ENCODE assay signal across 32 cellular contexts in the genomic region with DNA sequence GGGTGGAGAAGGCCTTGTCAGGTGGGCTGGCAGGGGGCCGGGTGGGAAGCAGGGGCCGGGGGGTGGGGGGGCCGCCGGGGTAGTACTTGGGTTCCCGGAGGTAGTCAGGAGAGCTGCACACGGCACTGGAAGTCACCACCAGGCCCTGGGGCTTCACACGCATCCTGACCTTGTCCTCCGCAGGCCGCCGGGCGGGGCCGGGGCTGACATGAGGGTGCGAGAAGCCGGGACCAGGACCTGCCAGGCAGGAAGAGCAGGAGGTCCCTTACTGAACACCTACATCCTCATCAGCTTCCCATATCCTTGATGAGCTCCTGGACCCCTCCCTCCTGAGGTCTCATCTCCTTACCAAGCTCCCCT.
"Had no signal": no experiment of that assay in that cellular context is flagged by ENCODE, and none has a peak within 500 bp of the region (broad histone marks: within the 10 kb centered on the region; RNA-seq: fewer than 3 reads in every experiment).

No MANE protein-coding gene starts in this region.

- H3K27me3 Mint-ChIP-seq: activated B cell treated with CpG ODN at 0.5 μM for 24 hours; activated CD8-positive, alpha-beta T cell treated with anti-CD3 and anti-CD28 coated beads for 36 hours; activated naive CD8-positive, alpha-beta T cell; activated T-helper 17 cell treated with anti-CD3 and anti-CD28 coated beads, Interleukin-2, amount 50 U/mL, for 72 hours; central memory CD8-positive, alpha-beta T cell; dendritic cell treated with granulocyte-macrophage colony-stimulating factor and Interleukin-4, amounts not matched to agents 40 ng/mL and 50 ng/mL, for 4 days; T-helper 17 cell had no signal

- DNase-seq: activated B cell treated with CpG ODN at 0.5 μM for 24 hours; activated CD4-positive, alpha-beta T cell treated with anti-CD3 and anti-CD28 coated beads for 48 hours; activated CD4-positive, alpha-beta T cell treated with anti-CD3 and anti-CD28 coated beads, Interleukin-2, amount 50 U/mL, for 1 hour; activated CD4-positive, alpha-beta T cell treated with anti-CD3 and anti-CD28 coated beads, Interleukin-2, amount 50 U/mL, for 48 hours; activated CD8-positive, alpha-beta memory T cell treated with anti-CD3 and anti-CD28 coated beads for 24 hours; activated CD8-positive, alpha-beta T cell treated with anti-CD3 and anti-CD28 coated beads for 36 hours; activated effector memory CD4-positive, alpha-beta T cell treated with Interleukin-2 at 50 U/mL for 16 hours; activated gamma-delta T cell treated with Interleukin-2 at 50 U/mL for 16 hours; activated naive CD4-positive, alpha-beta T cell treated with anti-CD3 and anti-CD28 coated beads, Interleukin-2, amount 50 U/mL, for 16 hours; activated naive CD4-positive, alpha-beta T cell treated with Interleukin-2 at 50 U/mL for 16 hours; activated T-cell treated with anti-CD3 and anti-CD28 coated beads, Interleukin-2, amount 50 U/mL, for 4 hours; amygdala; aorta; dorsolateral prefrontal cortex; effector memory CD4-positive, alpha-beta T cell; endodermal cell; glutamatergic neuron; T-helper 1 cell; T-helper 17 cell; T1000; WERI-Rb-1 had no signal

- H3K4me3 ChIP-seq: breast epithelium, cardiac muscle cell, coronary artery, dorsolateral prefrontal cortex, esophagus muscularis mucosa had no signal

- H3K27me3 ChIP-seq: breast epithelium, cardiac muscle cell, dorsolateral prefrontal cortex, esophagus muscularis mucosa had no signal

- H3K36me3 Mint-ChIP-seq: activated naive CD8-positive, alpha-beta T cell had no signal

- H3K27ac Mint-ChIP-seq: activated B cell treated with CpG ODN at 0.5 μM for 24 hours; activated CD8-positive, alpha-beta T cell treated with anti-CD3 and anti-CD28 coated beads for 36 hours; activated naive CD8-positive, alpha-beta T cell; activated T-helper 17 cell treated with anti-CD3 and anti-CD28 coated beads, Interleukin-2, amount 50 U/mL, for 72 hours; dendritic cell treated with granulocyte-macrophage colony-stimulating factor and Interleukin-4, amounts not matched to agents 40 ng/mL and 50 ng/mL, for 4 days; endodermal cell; T-helper 17 cell; T-helper 2 cell treated with Interferon-gamma antibody and Interleukin-4, amounts not matched to agents 5 μg/mL and 100 μg/mL, for 36 hours had no signal

- ATAC-seq: activated CD4-positive, CD25-positive, alpha-beta regulatory T cell treated with anti-CD3 and anti-CD28 coated beads, Interleukin-2, amount 50 U/mL, for 24 hours; activated CD8-positive, alpha-beta T cell treated with anti-CD3 and anti-CD28 coated beads for 36 hours; activated T-cell treated with anti-CD3 and anti-CD28 coated beads, Interleukin-2, amount 50 U/mL, for 4 hours; activated T-helper 17 cell treated with anti-CD3 and anti-CD28 coated beads, Interleukin-2, amount 50 U/mL, for 72 hours; T-helper 17 cell had no signal

- H3K27ac ChIP-seq: cardiac muscle cell, WERI-Rb-1 had no signal

- H3K9me3 ChIP-seq: breast epithelium, esophagus muscularis mucosa had no signal

- H3K9me3 Mint-ChIP-seq: activated B cell treated with CpG ODN at 0.5 μM for 24 hours; activated CD8-positive, alpha-beta T cell treated with anti-CD3 and anti-CD28 coated beads for 36 hours; activated T-cell treated with anti-CD3 and anti-CD28 coated beads, Interleukin-2, amount 50 U/mL, for 4 hours; activated T-helper 17 cell treated with anti-CD3 and anti-CD28 coated beads, Interleukin-2, amount 50 U/mL, for 72 hours; brain; central memory CD8-positive, alpha-beta T cell; dendritic cell treated with granulocyte-macrophage colony-stimulating factor and Interleukin-4, amounts not matched to agents 40 ng/mL and 50 ng/mL, for 4 days; endodermal cell; T-helper 2 cell treated with Interferon-gamma antibody and Interleukin-4, amounts not matched to agents 5 μg/mL and 100 μg/mL, for 36 hours had no signal

- H3K4me3 Mint-ChIP-seq: activated B cell treated with CpG ODN at 0.5 μM for 24 hours; activated CD8-positive, alpha-beta T cell treated with anti-CD3 and anti-CD28 coated beads for 36 hours; activated naive CD8-positive, alpha-beta T cell; activated T-cell treated with anti-CD3 and anti-CD28 coated beads, Interleukin-2, amount 50 U/mL, for 4 hours; activated T-helper 17 cell treated with anti-CD3 and anti-CD28 coated beads, Interleukin-2, amount 50 U/mL, for 72 hours; brain; central memory CD8-positive, alpha-beta T cell; dendritic cell treated with granulocyte-macrophage colony-stimulating factor and Interleukin-4, amounts not matched to agents 40 ng/mL and 50 ng/mL, for 4 days; endodermal cell; T-helper 17 cell; T-helper 2 cell treated with Interferon-gamma antibody and Interleukin-4, amounts not matched to agents 5 μg/mL and 100 μg/mL, for 36 hours had no signal
